18 cellular contexts compared by ENCODE assay signal in genomic region chr12:111764120-111764821, GRCh38. TPM values are rescaled to one million over a fixed set of nuclear protein-coding genes. Genes with fewer than 3 reads are reported as not detected.
DNase-seq lines count a peak whose midpoint lies in the region; ATAC-seq, FAIRE-seq and TF ChIP-seq lines count a peak whose summit lies in the region.
"Had no signal": no experiment of that assay in that cellular context is flagged by ENCODE, and none has a peak within 500 bp of the region (broad histone marks: within the 10 kb centered on the region; RNA-seq: fewer than 3 reads in every experiment).

No MANE protein-coding gene starts in this region.

- H3K4me1 Mint-ChIP-seq in Caco-2 (ENCODE audit: low read depth, unreplicated experiment) = peaks cover 14% of the 10 kb centered on the region
- H3K4me1 Mint-ChIP-seq in activated T-helper 2 cell treated with anti-CD3 and anti-CD28 coated beads, Interferon-gamma antibody, Interleukin-2, Interleukin-4, amounts not matched to agents 10 μg/mL and 5 μg/mL and 100 μg/mL, durations not matched to agents 14 hours and 24 hours and 36 hours (ENCODE audit: low read depth) = peaks cover 17% of the 10 kb centered on the region

- intact Hi-C loops in Caco-2 (cut with micrococcal nuclease; ENCODE audit: unreplicated experiment) = no loop called here
- intact Hi-C loops in activated T-helper 2 cell treated with anti-CD3 and anti-CD28 coated beads, Interferon-gamma antibody, Interleukin-2, Interleukin-4, amounts not matched to agents 10 μg/mL and 5 μg/mL and 100 μg/mL, durations not matched to agents 14 hours and 24 hours and 36 hours (cut with micrococcal nuclease) = no loop called here

- peaks cover 23% of the 10 kb centered on the region for H3K36me3 Mint-ChIP-seq in Caco-2 (ENCODE audit: insufficient read depth, unreplicated experiment)
- peaks cover 3% of the 10 kb centered on the region for H3K36me3 Mint-ChIP-seq in activated T-helper 2 cell treated with anti-CD3 and anti-CD28 coated beads, Interferon-gamma antibody, Interleukin-2, Interleukin-4, amounts not matched to agents 10 μg/mL and 5 μg/mL and 100 μg/mL, durations not matched to agents 14 hours and 24 hours and 36 hours (ENCODE audit: low read depth)
- H3K36me3 Mint-ChIP-seq: neural progenitor cell had no signal

- H3K4me3 ChIP-seq in Caco-2 (ENCODE audit: low read depth, low read length) = no peak overlapping the region
- H3K4me3 ChIP-seq: coronary artery, gastroesophageal sphincter, neural progenitor cell, PC-9 had no signal

- DNase-seq in Caco-2 = no peak
- DNase-seq in activated T-helper 2 cell treated with anti-CD3 and anti-CD28 coated beads, Interferon-gamma antibody, Interleukin-2, Interleukin-4, amounts not matched to agents 10 μg/mL and 5 μg/mL and 100 μg/mL, durations not matched to agents 14 hours and 24 hours and 36 hours (ENCODE audit: low spot score) = no peak
- no peak for DNase-seq in dermis blood vessel endothelial cell
- no peak for DNase-seq in RCC 7860 (ENCODE audit: low spot score)
- no peak for DNase-seq in GM10266 (ENCODE audit: extremely low spot score)
- DNase-seq: activated CD8-positive, alpha-beta memory T cell treated with anti-CD3 and anti-CD28 coated beads, Interleukin-2, amount 10 ng/mL, durations not matched to agents 7 days and 5 days; activated naive CD4-positive, alpha-beta T cell; DMS 273 treated with DMSO at 0.1 percent for 48 hours; NCI-H510A; PC-9; retina; substantia nigra had no signal

- ATAC-seq in GM18861 (IDR thresholded peaks at IDR 0.05; ENCODE audit: unreplicated experiment) (peak; percentile 44), HG03060 (IDR thresholded peaks at IDR 0.05; ENCODE audit: low read depth, unreplicated experiment) (peak; percentile 30), esophagus mucosa (no peak)
- ATAC-seq: activated CD8-positive, alpha-beta memory T cell treated with anti-CD3 and anti-CD28 coated beads, Interleukin-2, amount 10 ng/mL, durations not matched to agents 7 days and 5 days; gastroesophageal sphincter had no signal

- CTCF ChIA-PET in Caco-2 (lab: Charles Lee) = interaction anchor here (0.5 to 0.9 kb wide), 3 partner anchors 8 to 46 kb away, joined by 3 read pairs; no protein-coding TSS in a partner anchor

- H3K4me3 Mint-ChIP-seq in Caco-2 (ENCODE audit: unreplicated experiment) = no peak overlapping the region
- H3K4me3 Mint-ChIP-seq in activated T-helper 2 cell treated with anti-CD3 and anti-CD28 coated beads, Interferon-gamma antibody, Interleukin-2, Interleukin-4, amounts not matched to agents 10 μg/mL and 5 μg/mL and 100 μg/mL, durations not matched to agents 14 hours and 24 hours and 36 hours (ENCODE audit: low read depth) = peak overlapping the region; percentile 24
- H3K4me3 Mint-ChIP-seq: activated CD8-positive, alpha-beta memory T cell treated with anti-CD3 and anti-CD28 coated beads, Interleukin-2, amount 10 ng/mL, durations not matched to agents 7 days and 5 days had no signal

- H3K27me3 ChIP-seq in Caco-2 (replicated peaks; ENCODE audit: control insufficient read depth, insufficient read depth, low read length) = no peaks in the 10 kb centered on the region
- H3K27me3 ChIP-seq: gastroesophageal sphincter, neural progenitor cell had no signal

- no peak overlapping the region for H3K27ac Mint-ChIP-seq in Caco-2 (ENCODE audit: unreplicated experiment)
- no peak overlapping the region for H3K27ac Mint-ChIP-seq in activated T-helper 2 cell treated with anti-CD3 and anti-CD28 coated beads, Interferon-gamma antibody, Interleukin-2, Interleukin-4, amounts not matched to agents 10 μg/mL and 5 μg/mL and 100 μg/mL, durations not matched to agents 14 hours and 24 hours and 36 hours
- H3K27ac Mint-ChIP-seq: activated CD8-positive, alpha-beta memory T cell treated with anti-CD3 and anti-CD28 coated beads, Interleukin-2, amount 10 ng/mL, durations not matched to agents 7 days and 5 days; neural progenitor cell had no signal

- POLR2A ChIA-PET in Caco-2 (lab: Charles Lee) = no interaction called here

- FAIRE-seq in RCC 7860 (lab: Jason Lieb, UNC) = no peak

- no peaks in the 10 kb centered on the region for H3K9me3 ChIP-seq in Caco-2
- H3K9me3 ChIP-seq: gastroesophageal sphincter had no signal

- H3K9me3 Mint-ChIP-seq in Caco-2 (ENCODE audit: unreplicated experiment) = no peaks in the 10 kb centered on the region
- no peaks in the 10 kb centered on the region for H3K9me3 Mint-ChIP-seq in activated T-helper 2 cell treated with anti-CD3 and anti-CD28 coated beads, Interferon-gamma antibody, Interleukin-2, Interleukin-4, amounts not matched to agents 10 μg/mL and 5 μg/mL and 100 μg/mL, durations not matched to agents 14 hours and 24 hours and 36 hours
- H3K9me3 Mint-ChIP-seq: neural progenitor cell had no signal

- no peaks in the 10 kb centered on the region for H3K36me3 ChIP-seq in Caco-2 (ENCODE audit: control insufficient read depth, insufficient read depth, low read length)
- H3K36me3 ChIP-seq: gastroesophageal sphincter, neural progenitor cell had no signal

- TF ChIP-seq CTCF in Caco-2 (IDR thresholded peaks at IDR 0.05; ENCODE audit: insufficient read depth in 1 of 2, low read depth in 1 of 2, low read length in 1 of 2, severe bottlenecking in 1 of 2, unreplicated experiment in 1 of 2) (no peak), GM10266 (IDR thresholded peaks at IDR 0.05; ENCODE audit: control insufficient read depth, insufficient read depth, low read depth, missing control alignments) (no peak)

- TSS peak; percentile 2 for BruUV-seq in Caco-2 (replicated peaks; lab: Mats Ljungman, UMichigan)

- H3K4me1 ChIP-seq in Caco-2 = peaks cover 12% of the 10 kb centered on the region

- no peaks in the 10 kb centered on the region for H3K27me3 Mint-ChIP-seq in Caco-2 (ENCODE audit: insufficient read depth, unreplicated experiment)
- peaks cover 24% of the 10 kb centered on the region for H3K27me3 Mint-ChIP-seq in activated T-helper 2 cell treated with anti-CD3 and anti-CD28 coated beads, Interferon-gamma antibody, Interleukin-2, Interleukin-4, amounts not matched to agents 10 μg/mL and 5 μg/mL and 100 μg/mL, durations not matched to agents 14 hours and 24 hours and 36 hours (ENCODE audit: low read depth)

RNA-seq across cellular contexts. Expression of gene ALDH2, which starts 2.5 kb away (rescaled TPM):
- total RNA-seq in Caco-2 (2022) (170 and 196 TPM in 2 replicates), dermis blood vessel endothelial cell (68.6 and 76.6 TPM in 2 replicates), esophagus mucosa (135 TPM)
- 0.11 and 0.34 TPM in 2 replicates for total RNA-seq in activated T-helper 2 cell treated with anti-CD3 and anti-CD28 coated beads, Interferon-gamma antibody, Interleukin-2, Interleukin-4, amounts not matched to agents 10 μg/mL and 5 μg/mL and 100 μg/mL, durations not matched to agents 14 hours and 24 hours and 36 hours

Comparison
In these comparisons a context has a peak if more than half of its experiments do, and no peak if none do; other contexts are left out.
1. RNA of gene ALDH2, which starts 2.5 kb away (total RNA-seq): 170 to 196 TPM in Caco-2, 135 TPM in esophagus mucosa (single experiment) and 68.6 to 76.6 TPM in dermis blood vessel endothelial cell; 0.11 to 0.34 TPM in activated T-helper 2 cell treated with anti-CD3 and anti-CD28 coated beads, Interferon-gamma antibody, Interleukin-2, Interleukin-4, amounts not matched to agents 10 μg/mL and 5 μg/mL and 100 μg/mL, durations not matched to agents 14 hours and 24 hours and 36 hours; every median in the first group is over 10 times any median in the second.